8 cellular contexts compared by ENCODE assay signal in genomic region chr6:4732691-4733315, GRCh38. TPM values are rescaled to one million over a fixed set of nuclear protein-coding genes. Genes with fewer than 3 reads are reported as not detected.
A peak's percentile ranks its signal among the peaks of the same experiment; 100 is the strongest.
DNase-seq lines count a peak whose midpoint lies in the region; ATAC-seq and TF ChIP-seq lines count a peak whose summit lies in the region.

No MANE protein-coding gene starts in this region.

- H3K9me3 ChIP-seq in duodenal mucosa (ENCODE audit: control insufficient read depth in 1 of 2, low read length in 2 of 2) (no peaks in the 10 kb centered on the region), mucosa of descending colon (no peaks in the 10 kb centered on the region)

- H3K9ac ChIP-seq in duodenal mucosa (ENCODE audit: low read depth in 1 of 2, low read length in 2 of 2) = peak overlapping the region in 1 of 2 donors; percentile 54

- DNase-seq in CD14-positive monocyte (ENCODE audit: low spot score) = no peak
- peak; percentile 36 for DNase-seq in NCI-H460 (ENCODE audit: extremely low read depth, low read depth)
- DNase-seq in mucosa of descending colon = peak; percentile 27 to 55 (median 33)
- no peak for DNase-seq in GDM1 (lab: John Stamatoyannopoulos, UW)
- no peak for DNase-seq in germinal center (ENCODE audit: low spot score)
- no peak for DNase-seq in T-helper 9 cell

- H3K27me3 Mint-ChIP-seq in CD14-positive monocyte (ENCODE audit: low read depth in 3 of 3) = peaks cover 0 to 8% (median 5%) of the 10 kb centered on the region in 3 donors

- peak overlapping the region in 1 of 7 donors; percentile 51 for H3K27ac Mint-ChIP-seq in CD14-positive monocyte

- intact Hi-C loops in CD14-positive monocyte (cut with micrococcal nuclease) = no loop called here
- intact Hi-C loops in mucosa of descending colon (cut with DNase I, micrococcal nuclease) = no loop called here

- peak overlapping the region; percentile 49 to 61 for H3K4me3 Mint-ChIP-seq in CD14-positive monocyte

- ATAC-seq in mucosa of descending colon (peak; percentile 73), HG03097 (IDR thresholded peaks at IDR 0.05; ENCODE audit: low FRiP score, unreplicated experiment) (no peak)

- no peaks in the 10 kb centered on the region for H3K36me3 Mint-ChIP-seq in CD14-positive monocyte

- peaks cover 17 to 22% of the 10 kb centered on the region in 2 donors for H3K4me1 ChIP-seq in duodenal mucosa (ENCODE audit: control insufficient read depth in 1 of 2, insufficient read depth in 2 of 2, low read length in 2 of 2)
- peaks cover 8% of the 10 kb centered on the region for H3K4me1 ChIP-seq in mucosa of descending colon (ENCODE audit: low read depth)

- H3K4me3 ChIP-seq in duodenal mucosa (ENCODE audit: low read depth in 1 of 2, low read length in 2 of 2) = peak overlapping the region; percentile 65 to 69
- no peak overlapping the region for H3K4me3 ChIP-seq in mucosa of descending colon

- no peaks in the 10 kb centered on the region for H3K36me3 ChIP-seq in duodenal mucosa (ENCODE audit: control insufficient read depth in 1 of 2, insufficient read depth in 2 of 2, low read length in 2 of 2)
- H3K36me3 ChIP-seq in mucosa of descending colon (ENCODE audit: low read depth) = no peaks in the 10 kb centered on the region

- peaks cover 0 to 3% of the 10 kb centered on the region in 2 donors for H3K27me3 ChIP-seq in duodenal mucosa (ENCODE audit: control insufficient read depth in 1 of 2, insufficient read depth in 2 of 2, low read length in 2 of 2)

- H3K9me3 Mint-ChIP-seq in CD14-positive monocyte = no peaks in the 10 kb centered on the region

- H3K27ac ChIP-seq in duodenal mucosa (ENCODE audit: low read depth, low read length) = no peak overlapping the region

- peaks cover 3% of the 10 kb centered on the region for H3K4me1 Mint-ChIP-seq in CD14-positive monocyte

- TF ChIP-seq CTCF in CD14-positive monocyte (IDR thresholded peaks at IDR 0.05) (no peak), mucosa of descending colon (IDR thresholded peaks at IDR 0.05) (no peak)

RNA-seq across cellular contexts. Expression of gene CDYL, which starts 43.4 kb away (rescaled TPM):
- polyA plus RNA-seq in CD14-positive monocyte = 1 to 10 TPM; 2.9 to 4.2 TPM
- total RNA-seq in NCI-H460 (2014; rRNA removed; shearing (Covaris generic)) = 19.5 and 19.7 TPM in 2 replicates
- 6.6 and 11.8 TPM in 2 replicates for polyA plus RNA-seq in NCI-H460 (2014; cell fraction: nucleus; rRNA removed)
- 10 to 100 TPM; 58.9 to 74.9 (median 71.9) TPM for total RNA-seq in mucosa of descending colon

Comparison
In these comparisons a context has a peak if more than half of its experiments do, and no peak if none do; other contexts are left out.
1. DNase-seq: peak in NCI-H460 (single experiment) and mucosa of descending colon (3 of 3); none in CD14-positive monocyte (single experiment), GDM1 (single experiment), germinal center (single experiment) and T-helper 9 cell (single experiment).